Comparison of ENCODE assay signal across 30 cellular contexts in the genomic region with DNA sequence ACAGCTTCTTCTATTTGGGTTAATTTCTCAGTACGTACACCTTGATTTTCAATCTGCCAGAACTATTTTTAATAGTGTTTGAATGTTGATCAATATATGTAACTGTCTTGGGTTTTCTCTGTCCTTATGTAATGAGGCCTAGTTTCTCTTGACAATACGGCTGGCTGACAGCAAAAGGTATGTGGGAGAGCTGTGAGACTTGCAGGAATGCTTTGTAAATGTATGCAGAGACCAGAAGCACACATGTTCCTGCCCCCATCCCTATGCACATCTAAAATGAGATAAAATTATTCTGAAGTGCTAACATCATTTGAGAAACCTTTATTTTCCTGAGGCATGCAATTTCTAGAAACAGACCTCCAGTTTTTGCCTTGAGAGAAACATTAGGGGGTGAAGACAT.
"Had no signal": no experiment of that assay in that cellular context is flagged by ENCODE, and none has a peak within 500 bp of the region (broad histone marks: within the 10 kb centered on the region; RNA-seq: fewer than 3 reads in every experiment).

No MANE protein-coding gene starts in this region.

- H3K36me3 ChIP-seq: brain microvascular endothelial cell, SJSA1 had no signal

- H3K27ac ChIP-seq: brain microvascular endothelial cell, SJSA1, VCaP had no signal

- DNase-seq: activated CD4-positive, alpha-beta memory T cell treated with anti-CD3 and anti-CD28 coated beads, Interleukin-2, amount 10 ng/mL, durations not matched to agents 7 days and 5 days; activated CD4-positive, alpha-beta T cell treated with anti-CD3 and anti-CD28 coated beads for 1 hour; activated CD4-positive, alpha-beta T cell treated with anti-CD3 and anti-CD28 coated beads for 48 hours; activated CD4-positive, CD25-positive, alpha-beta regulatory T cell; activated CD8-positive, alpha-beta memory T cell treated with anti-CD3 and anti-CD28 coated beads for 24 hours; activated CD8-positive, alpha-beta memory T cell treated with anti-CD3 and anti-CD28 coated beads, Interleukin-2, amount 10 ng/mL, durations not matched to agents 7 days and 5 days; activated CD8-positive, alpha-beta memory T cell treated with anti-CD3 and anti-CD28 coated beads, Interleukin-2, amount 50 U/mL, for 48 hours; activated effector memory CD4-positive, alpha-beta T cell treated with Interleukin-2 at 50 U/mL for 16 hours; activated naive CD4-positive, alpha-beta T cell treated with anti-CD3 and anti-CD28 coated beads, Interleukin-2, amount 10 ng/mL, durations not matched to agents 7 days and 5 days; activated naive CD8-positive, alpha-beta T cell treated with anti-CD3 and anti-CD28 coated beads, Interleukin-2, amount 50 U/mL, for 24 hours; activated T-cell treated with anti-CD3 and anti-CD28 coated beads, Interleukin-2, amount 50 U/mL, for 48 hours; brain microvascular endothelial cell; central memory CD4-positive, alpha-beta T cell; Karpas-422; KBM-7; NCI-H1105; NCI-H1417 treated with DMSO at 0.1 percent for 48 hours; NCI-H1694; NCI-H2029; NCI-H345; NCI-H524 treated with DMSO at 0.1 percent for 48 hours; SHP77; SW 1271; T-helper 1 cell; T-helper 2 cell; T-helper 9 cell had no signal

- H3K9me3 ChIP-seq: SJSA1 had no signal

- H3K27me3 ChIP-seq: brain microvascular endothelial cell, SJSA1 had no signal

- H3K4me1 ChIP-seq: SJSA1 had no signal

- H3K4me3 ChIP-seq: SJSA1 had no signal

- ATAC-seq: activated CD8-positive, alpha-beta memory T cell treated with anti-CD3 and anti-CD28 coated beads, Interleukin-2, amount 10 ng/mL, durations not matched to agents 7 days and 5 days; activated naive CD8-positive, alpha-beta T cell treated with anti-CD3 and anti-CD28 coated beads, Interleukin-2, amount 50 U/mL, for 24 hours; Panc1; SK-N-SH treated with all-trans-retinoic acid at 6 μM for 48 hours had no signal
